ENCODE assay signal across 23 cellular contexts in genomic region chr13:108409735-108410134, GRCh38.
DNase-seq lines count a peak whose midpoint lies in the region; ATAC-seq lines count a peak whose summit lies in the region.
"Had no signal": no experiment of that assay in that cellular context is flagged by ENCODE, and none has a peak within 500 bp of the region (broad histone marks: within the 10 kb centered on the region; RNA-seq: fewer than 3 reads in every experiment).

No MANE protein-coding gene starts in this region.

- H3K27ac Mint-ChIP-seq in activated naive CD4-positive, alpha-beta T cell treated with anti-CD3 and anti-CD28 coated beads, Interleukin-2, amount 50 U/mL, for 24 hours = no peak overlapping the region
- H3K27ac Mint-ChIP-seq: B cell, CD14-positive monocyte had no signal

- H3K9me3 ChIP-seq in SK-N-MC (ENCODE audit: low read depth, low read length) = no peaks in the 10 kb centered on the region
- H3K9me3 ChIP-seq: A549, Caco-2 had no signal

- DNase-seq in activated naive CD4-positive, alpha-beta T cell treated with Interleukin-2 at 50 U/mL for 16 hours = no peak
- DNase-seq in SK-N-MC (ENCODE audit: low read depth, low spot score) = peak; percentile 47
- DNase-seq in central memory CD4-positive, alpha-beta T cell = peak; percentile 24
- DNase-seq: Caco-2, DND-41, GOT3, HCEC 1CT, KG1, NCI-H1092, NCI-H1436, NCI-H187 treated with DMSO at 0.1 percent for 48 hours, NCI-H2107, NCI-H748 treated with DMSO at 0.1 percent for 48 hours, SHP77 treated with DMSO at 0.1 percent for 48 hours had no signal

- peak overlapping the region; percentile 26 for H3K4me3 Mint-ChIP-seq in activated naive CD4-positive, alpha-beta T cell treated with anti-CD3 and anti-CD28 coated beads, Interleukin-2, amount 50 U/mL, for 24 hours
- H3K4me3 Mint-ChIP-seq: B cell, CD14-positive monocyte had no signal

- peak overlapping the region; percentile 64; the same call in 1 of the 2 replicates for H3K27ac ChIP-seq in SK-N-MC
- H3K27ac ChIP-seq: A549, RWPE1 had no signal

- H3K36me3 Mint-ChIP-seq in activated naive CD4-positive, alpha-beta T cell treated with anti-CD3 and anti-CD28 coated beads, Interleukin-2, amount 50 U/mL, for 24 hours = peaks cover 2% of the 10 kb centered on the region
- H3K36me3 Mint-ChIP-seq: CD14-positive monocyte had no signal

- peaks cover 74% of the 10 kb centered on the region for H3K4me1 Mint-ChIP-seq in activated naive CD4-positive, alpha-beta T cell treated with anti-CD3 and anti-CD28 coated beads, Interleukin-2, amount 50 U/mL, for 24 hours
- H3K4me1 Mint-ChIP-seq: B cell had no signal

- no peaks in the 10 kb centered on the region for H3K27me3 Mint-ChIP-seq in activated naive CD4-positive, alpha-beta T cell treated with anti-CD3 and anti-CD28 coated beads, Interleukin-2, amount 50 U/mL, for 24 hours
- H3K27me3 Mint-ChIP-seq: B cell had no signal

- H3K9me3 Mint-ChIP-seq in activated naive CD4-positive, alpha-beta T cell treated with anti-CD3 and anti-CD28 coated beads, Interleukin-2, amount 50 U/mL, for 24 hours = no peaks in the 10 kb centered on the region

- no peaks in the 10 kb centered on the region for H3K36me3 ChIP-seq in SK-N-MC (ENCODE audit: insufficient read depth, low read length)

- peak overlapping the region; percentile 49; the same call in 1 of the 2 replicates for H3K4me3 ChIP-seq in SK-N-MC
- H3K4me3 ChIP-seq: A549, GM12878 had no signal

- ATAC-seq in HG03571 (IDR thresholded peaks at IDR 0.05; ENCODE audit: unreplicated experiment) (no peak), GM21515 (IDR thresholded peaks at IDR 0.05; ENCODE audit: unreplicated experiment) (no peak), GM19455 (IDR thresholded peaks at IDR 0.05; ENCODE audit: unreplicated experiment) (no peak)
- ATAC-seq: A549, GM12878 had no signal

- no peak overlapping the region for H3K9ac ChIP-seq in SK-N-MC (ENCODE audit: insufficient read length)
